Comparison of ENCODE assay signal across 36 cellular contexts in the genomic region with DNA sequence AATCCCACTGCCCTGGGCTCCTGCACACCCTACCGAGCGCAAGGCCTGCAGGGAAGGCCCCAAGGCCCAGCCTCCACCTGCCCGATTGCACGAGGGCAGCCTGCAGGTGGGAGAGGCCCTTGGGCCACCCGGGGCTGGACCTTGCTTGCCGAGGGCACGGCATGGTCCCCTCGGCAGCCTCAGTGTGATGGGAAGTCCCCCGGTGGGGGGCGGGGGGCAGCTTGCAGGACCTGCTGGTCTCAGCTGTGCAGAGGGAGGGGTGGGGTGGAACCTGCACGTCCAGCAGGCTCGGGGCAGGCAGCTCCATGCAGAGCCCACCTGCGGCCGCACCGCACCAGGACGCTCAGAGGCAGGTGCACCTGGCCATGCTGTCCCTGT. TPM values are rescaled to one million over a fixed set of nuclear protein-coding genes. Genes with fewer than 3 reads are reported as not detected.
DNase-seq lines count a peak whose midpoint lies in the region; ATAC-seq and TF ChIP-seq lines count a peak whose summit lies in the region.
"Had no signal": no experiment of that assay in that cellular context is flagged by ENCODE, and none has a peak within 500 bp of the region (broad histone marks: within the 10 kb centered on the region; RNA-seq: fewer than 3 reads in every experiment).

No MANE protein-coding gene starts in this region.

- no peak overlapping the region for H3K4me2 ChIP-seq in GM23338
- no peak overlapping the region for H3K4me2 ChIP-seq in mesendoderm (ENCODE audit: low read length)
- H3K4me2 ChIP-seq: PC-9, smooth muscle cell had no signal

- peaks cover 7% of the 10 kb centered on the region for H3K36me3 Mint-ChIP-seq in endodermal cell (ENCODE audit: low read depth)
- H3K36me3 Mint-ChIP-seq in GM23338 (ENCODE audit: low read depth), result no peaks in the 10 kb centered on the region; the same call in 1 of the 3 replicates

- no peak overlapping the region for H2BK15ac ChIP-seq in mesendoderm (replicated peaks; ENCODE audit: low read depth)

- no peak overlapping the region for H4K5ac ChIP-seq in mesendoderm (ENCODE audit: low read length)

- H3K27me3 ChIP-seq in left ventricle myocardium inferior (ENCODE audit: low read depth) (no peaks in the 10 kb centered on the region), right atrium auricular region (no peaks in the 10 kb centered on the region), endodermal cell (ENCODE audit: control insufficient read depth, insufficient read depth, low read length, poor library complexity, severe bottlenecking) (no peaks in the 10 kb centered on the region), GM23338 (ENCODE audit: insufficient read depth) (no peaks in the 10 kb centered on the region), mesendoderm (ENCODE audit: insufficient read depth, low read length, poor library complexity) (no peaks in the 10 kb centered on the region)
- H3K27me3 ChIP-seq: cardiac muscle cell, MG63 had no signal

- no peaks in the 10 kb centered on the region for H3K79me1 ChIP-seq in mesendoderm (ENCODE audit: low read length)

- no peak overlapping the region for H3K18ac ChIP-seq in mesendoderm (ENCODE audit: low read length)

- 94 to 100% methylated on average over 2 to 16 of the region's 16 CpGs for WGBS in endodermal cell (ENCODE audit: insufficient coverage in 1 of 2, insufficient read length in 1 of 2), 2 experiments
- WGBS in mesendoderm (ENCODE audit: extremely low coverage, insufficient coverage, low lambda C conversion rate), result no CpG with 5 or more reads among the region's 16 CpGs

- peak; percentile 13 for DNase-seq in left ventricle myocardium inferior
- no peak for DNase-seq in right atrium auricular region (ENCODE audit: low spot score)
- DNase-seq in endodermal cell, result peak; percentile 42
- no peak for DNase-seq in GM20000 (ENCODE audit: low spot score)
- DNase-seq in GM23338 (ENCODE audit: low spot score), result no peak
- no peak for DNase-seq in mesendoderm
- DNase-seq: activated CD8-positive, alpha-beta T cell treated with anti-CD3 and anti-CD28 coated beads, Interleukin-2, amount 10 ng/mL, durations not matched to agents 7 days and 5 days; activated effector memory CD4-positive, alpha-beta T cell treated with Interleukin-2 at 50 U/mL for 16 hours; activated naive CD8-positive, alpha-beta T cell treated with anti-CD3 and anti-CD28 coated beads, Interleukin-2, amount 50 U/mL, for 24 hours; activated T-cell treated with anti-CD3 and anti-CD28 coated beads for 4 hours; cortex of kidney; effector memory CD4-positive, alpha-beta T cell; erythroblast; GM23248; hypothalamus; KG1; MG63; NCI-H1105; NCI-H2081; NCI-H2227 treated with DMSO at 0.1 percent for 48 hours; NCI-H526; NK-92 treated with Interleukin-12 subunit alpha and Interleukin-12 subunit beta, amount 100 ng/mL, for 24 hours; PC-9; retina; SHP77; stimulated activated CD4-positive, alpha-beta T cell treated with anti-CD3 and anti-CD28 coated beads, Interleukin-1b, Interleukin-23, amount 100 ng/mL, for 48 hours; stimulated activated CD8-positive, alpha-beta memory T cell treated with anti-CD3 and anti-CD28 coated beads, Interleukin-4, amount 100 ng/mL, for 48 hours; stimulated activated naive CD8-positive, alpha-beta T cell treated with anti-CD3 and anti-CD28 coated beads, Interleukin-15, amount 100 ng/mL, for 72 hours had no signal

- no peak overlapping the region for H3K27ac Mint-ChIP-seq in endodermal cell
- no peak overlapping the region for H3K27ac Mint-ChIP-seq in GM23338
- H3K27ac Mint-ChIP-seq: activated CD8-positive, alpha-beta T cell treated with anti-CD3 and anti-CD28 coated beads, Interleukin-2, amount 10 ng/mL, durations not matched to agents 7 days and 5 days; activated naive CD8-positive, alpha-beta T cell treated with anti-CD3 and anti-CD28 coated beads, Interleukin-2, amount 50 U/mL, for 24 hours; memory B cell; stimulated activated naive CD8-positive, alpha-beta T cell treated with anti-CD3 and anti-CD28 coated beads, Interleukin-15, amount 100 ng/mL, for 72 hours; T-helper 2 cell treated with Interferon-gamma antibody and Interleukin-4, amounts not matched to agents 5 μg/mL and 100 μg/mL, for 36 hours had no signal

- H3K27ac ChIP-seq in left ventricle myocardium inferior (replicated peaks) (no peak overlapping the region), right atrium auricular region (no peak overlapping the region), endodermal cell (ENCODE audit: low read depth, low read length) (no peak overlapping the region), GM23338 (ENCODE audit: low read depth) (no peak overlapping the region), mesendoderm (ENCODE audit: low read depth, low read length) (no peak overlapping the region)
- H3K27ac ChIP-seq: C4-2B, cardiac muscle cell, GM23248, parathyroid adenoma, PC-9, thoracic aorta had no signal

- H3K9ac ChIP-seq in endodermal cell (ENCODE audit: extremely low read depth, low read length, poor library complexity, severe bottlenecking) (no peak overlapping the region), mesendoderm (ENCODE audit: low read length) (no peak overlapping the region)
- H3K9ac ChIP-seq: GM23248, parathyroid adenoma had no signal

- no peak overlapping the region for H3K23ac ChIP-seq in mesendoderm (ENCODE audit: low read length)

- no peak overlapping the region for H3K56ac ChIP-seq in mesendoderm (ENCODE audit: low read length)

- no peaks in the 10 kb centered on the region for H3F3A ChIP-seq in GM23338 (replicated peaks; ENCODE audit: low read depth)

- H3K9me3 Mint-ChIP-seq in endodermal cell (no peaks in the 10 kb centered on the region), GM23338 (no peaks in the 10 kb centered on the region; the same call in 2 of the 3 replicates)
- H3K9me3 Mint-ChIP-seq: activated naive CD8-positive, alpha-beta T cell treated with anti-CD3 and anti-CD28 coated beads, Interleukin-2, amount 50 U/mL, for 24 hours; memory B cell; stimulated activated naive CD8-positive, alpha-beta T cell treated with anti-CD3 and anti-CD28 coated beads, Interleukin-15, amount 100 ng/mL, for 72 hours; T-helper 2 cell treated with Interferon-gamma antibody and Interleukin-4, amounts not matched to agents 5 μg/mL and 100 μg/mL, for 36 hours had no signal

- intact Hi-C loops in left ventricle myocardium inferior (cut with micrococcal nuclease), result no loop called here

- H3K4me3 Mint-ChIP-seq in endodermal cell, result no peak overlapping the region
- no peak overlapping the region for H3K4me3 Mint-ChIP-seq in GM23338
- H3K4me3 Mint-ChIP-seq: activated CD8-positive, alpha-beta T cell treated with anti-CD3 and anti-CD28 coated beads, Interleukin-2, amount 10 ng/mL, durations not matched to agents 7 days and 5 days; activated naive CD8-positive, alpha-beta T cell treated with anti-CD3 and anti-CD28 coated beads, Interleukin-2, amount 50 U/mL, for 24 hours; memory B cell; stimulated activated naive CD8-positive, alpha-beta T cell treated with anti-CD3 and anti-CD28 coated beads, Interleukin-15, amount 100 ng/mL, for 72 hours; T-helper 2 cell treated with Interferon-gamma antibody and Interleukin-4, amounts not matched to agents 5 μg/mL and 100 μg/mL, for 36 hours had no signal

- no peaks in the 10 kb centered on the region for H3K9me2 ChIP-seq in GM23338 (ENCODE audit: insufficient read depth)

- peaks cover 15% of the 10 kb centered on the region for H3K36me3 ChIP-seq in left ventricle myocardium inferior
- peaks cover 9% of the 10 kb centered on the region for H3K36me3 ChIP-seq in right atrium auricular region
- H3K36me3 ChIP-seq in endodermal cell (ENCODE audit: control insufficient read depth, insufficient read depth, low read length), result no peaks in the 10 kb centered on the region
- H3K36me3 ChIP-seq in GM23338 (ENCODE audit: insufficient read depth), result no peaks in the 10 kb centered on the region
- H3K36me3 ChIP-seq in mesendoderm (ENCODE audit: control insufficient read depth, insufficient read depth, low read length), result no peaks in the 10 kb centered on the region
- H3K36me3 ChIP-seq: cardiac muscle cell, MG63 had no signal

- no peak overlapping the region for H2AK5ac ChIP-seq in mesendoderm (ENCODE audit: low read length)

- H3K79me2 ChIP-seq in GM23338 (replicated peaks; ENCODE audit: insufficient read depth) (peaks cover 15% of the 10 kb centered on the region; the same call in 1 of the 2 replicates), mesendoderm (ENCODE audit: control insufficient read depth, insufficient read depth, low read length) (no peaks in the 10 kb centered on the region)

- H3K4me3 ChIP-seq in left ventricle myocardium inferior (no peak overlapping the region), right atrium auricular region (no peak overlapping the region), endodermal cell (ENCODE audit: low read length) (no peak overlapping the region), GM23338 (no peak overlapping the region), mesendoderm (ENCODE audit: low read length) (no peak overlapping the region)
- H3K4me3 ChIP-seq: cardiac muscle cell, GM23248, MG63, PC-9, smooth muscle cell, thoracic aorta had no signal

- TF ChIP-seq EP300 in Ishikawa (IDR thresholded peaks at IDR 0.05; ENCODE audit: borderline replicate concordance), result no peak

- no peaks in the 10 kb centered on the region for H3K4me1 Mint-ChIP-seq in endodermal cell
- peaks cover 41% of the 10 kb centered on the region for H3K4me1 Mint-ChIP-seq in GM23338
- H3K4me1 Mint-ChIP-seq: activated naive CD8-positive, alpha-beta T cell treated with anti-CD3 and anti-CD28 coated beads, Interleukin-2, amount 50 U/mL, for 24 hours; memory B cell had no signal

- no peak for ATAC-seq in GM23338
- ATAC-seq: activated CD8-positive, alpha-beta T cell treated with anti-CD3 and anti-CD28 coated beads, Interleukin-2, amount 10 ng/mL, durations not matched to agents 7 days and 5 days; activated naive CD8-positive, alpha-beta T cell treated with anti-CD3 and anti-CD28 coated beads, Interleukin-2, amount 50 U/mL, for 24 hours; stimulated activated naive CD8-positive, alpha-beta T cell treated with anti-CD3 and anti-CD28 coated beads, Interleukin-15, amount 100 ng/mL, for 72 hours had no signal

- TF ChIP-seq CTCF in left ventricle myocardium inferior (IDR thresholded peaks at IDR 0.05; ENCODE audit: borderline replicate concordance) (no peak), right atrium auricular region (IDR thresholded peaks at IDR 0.05) (no peak), endodermal cell (conservative IDR thresholded peaks at IDR 0.05) (no peak), GM20000 (IDR thresholded peaks at IDR 0.05; ENCODE audit: extremely low read depth, missing control alignments) (no peak), GM23338 (conservative IDR thresholded peaks at IDR 0.05; ENCODE audit: low read depth in 2 of 2) (no peak)

- no peak overlapping the region for H4K8ac ChIP-seq in mesendoderm (ENCODE audit: low read depth, low read length)

- no peak overlapping the region for H3K4ac ChIP-seq in mesendoderm (ENCODE audit: low read depth, low read length)

- TF ChIP-seq RAD21 in Ishikawa (IDR thresholded peaks at IDR 0.05; ENCODE audit: low read depth), result no peak

- H2BK120ac ChIP-seq in mesendoderm (ENCODE audit: low read depth, low read length), result no peak overlapping the region

- no peak overlapping the region for H2BK5ac ChIP-seq in mesendoderm (ENCODE audit: low read length)

- no peak overlapping the region for H2AFZ ChIP-seq in GM23338
- H2AFZ ChIP-seq: GM23248, parathyroid adenoma, PC-9 had no signal

- no peaks in the 10 kb centered on the region; the same call in 1 of the 2 replicates for H4K20me1 ChIP-seq in GM23338 (replicated peaks; ENCODE audit: insufficient read depth)

- H3K9me3 ChIP-seq in left ventricle myocardium inferior (replicated peaks), result no peaks in the 10 kb centered on the region
- H3K9me3 ChIP-seq in right atrium auricular region, result no peaks in the 10 kb centered on the region
- H3K9me3 ChIP-seq in endodermal cell (ENCODE audit: control insufficient read depth, low read length), result no peaks in the 10 kb centered on the region
- H3K9me3 ChIP-seq: MG63, thoracic aorta had no signal

- peaks cover 40% of the 10 kb centered on the region for H3K4me1 ChIP-seq in left ventricle myocardium inferior
- peaks cover 0 to 13% of the 10 kb centered on the region in 2 donors for H3K4me1 ChIP-seq in right atrium auricular region
- no peaks in the 10 kb centered on the region for H3K4me1 ChIP-seq in endodermal cell (ENCODE audit: control insufficient read depth, insufficient read depth, low read length)
- peaks cover 12% of the 10 kb centered on the region for H3K4me1 ChIP-seq in GM23338 (ENCODE audit: insufficient read depth)
- no peaks in the 10 kb centered on the region for H3K4me1 ChIP-seq in mesendoderm (ENCODE audit: control insufficient read depth, low read depth, low read length)
- H3K4me1 ChIP-seq: parathyroid adenoma had no signal

- H3K27me3 Mint-ChIP-seq in endodermal cell (ENCODE audit: insufficient read depth) (peaks cover 4% of the 10 kb centered on the region), GM23338 (ENCODE audit: insufficient read depth, low read depth, poor library complexity) (peaks cover 20% of the 10 kb centered on the region)
- H3K27me3 Mint-ChIP-seq: activated naive CD8-positive, alpha-beta T cell treated with anti-CD3 and anti-CD28 coated beads, Interleukin-2, amount 50 U/mL, for 24 hours; stimulated activated naive CD8-positive, alpha-beta T cell treated with anti-CD3 and anti-CD28 coated beads, Interleukin-15, amount 100 ng/mL, for 72 hours had no signal

RNA-seq across cellular contexts. Expression of gene UBAC1, which starts 56.6 kb away (rescaled TPM):
- total RNA-seq in left ventricle myocardium inferior (108 TPM), right atrium auricular region (10 to 100 TPM; 58.6 to 76.9 TPM), endodermal cell (10 to 100 TPM; 47.9 to 48.4 TPM)
- 43.3 TPM for polyA plus RNA-seq in endodermal cell (2013, experiment 1 of 2)
- 38.8 TPM for polyA plus RNA-seq in endodermal cell (2013, experiment 2 of 2)
- total RNA-seq in GM23338 (2014; rRNA removed; shearing (Covaris generic)), result 86.6 and 95.7 TPM in 2 replicates
- 63.2 and 71.6 TPM in 2 replicates for polyA plus RNA-seq in GM23338 (2016; fragmentation: Nextera tagmentation; extraction: Ambion mirVana)
- polyA plus RNA-seq in mesendoderm (2013, experiment 1 of 2), result 43.4 TPM
- 42.5 TPM for polyA plus RNA-seq in mesendoderm (2013, experiment 2 of 2)

Comparison
In these comparisons a context has a peak if more than half of its experiments do, and no peak if none do; other contexts are left out.
1. DNase-seq: peak in left ventricle myocardium inferior (single experiment) and endodermal cell (single experiment); none in right atrium auricular region (single experiment), GM20000 (single experiment), GM23338 (single experiment) and mesendoderm (single experiment).